32 cellular contexts compared by ENCODE assay signal in genomic region chr4:28351826-28352225, GRCh38.
"Had no signal": no experiment of that assay in that cellular context is flagged by ENCODE, and none has a peak within 500 bp of the region (broad histone marks: within the 10 kb centered on the region; RNA-seq: fewer than 3 reads in every experiment).

No MANE protein-coding gene starts in this region.

- H3K36me3 Mint-ChIP-seq: activated naive CD4-positive, alpha-beta T cell treated with anti-CD3 and anti-CD28 coated beads, Interleukin-2, amount 50 U/mL, for 24 hours; stimulated activated memory B cell treated with anti-CD40 and anti-IgM and Interleukin-4, amounts not matched to agents 10 μg/mL and 1 μg/mL and 100 μg/mL, for 72 hours had no signal

- FAIRE-seq: colon, endometrium, small intestine had no signal

- H3K27me3 ChIP-seq: heart right ventricle, left lung, ovary, sigmoid colon, vagina had no signal

- H3K4me1 Mint-ChIP-seq: activated B cell treated with CpG ODN at 0.5 μM for 24 hours; activated naive CD4-positive, alpha-beta T cell treated with anti-CD3 and anti-CD28 coated beads, Interleukin-2, amount 50 U/mL, for 24 hours; activated naive CD8-positive, alpha-beta T cell treated with anti-CD3 and anti-CD28 coated beads, Interleukin-2, amount 50 U/mL, for 24 hours; activated T-helper 17 cell treated with anti-CD3 and anti-CD28 coated beads, Interleukin-2, amount 50 U/mL, for 72 hours; nephron; stimulated activated memory B cell treated with anti-CD40 and anti-IgM and Interleukin-4, amounts not matched to agents 10 μg/mL and 1 μg/mL and 100 μg/mL, for 72 hours; stimulated activated naive CD8-positive, alpha-beta T cell treated with anti-CD3 and anti-CD28 coated beads, Interleukin-15, amount 100 ng/mL, for 72 hours had no signal

- H3K36me3 ChIP-seq: heart right ventricle, left lung, lower lobe of right lung, ovary, prostate gland, sigmoid colon, vagina had no signal

- H3K27me3 Mint-ChIP-seq: activated B cell treated with CpG ODN at 0.5 μM for 24 hours; activated CD8-positive, alpha-beta T cell treated with anti-CD3 and anti-CD28 coated beads for 36 hours; activated naive CD4-positive, alpha-beta T cell treated with anti-CD3 and anti-CD28 coated beads, Interleukin-2, amount 50 U/mL, for 24 hours; activated naive CD8-positive, alpha-beta T cell treated with anti-CD3 and anti-CD28 coated beads, Interleukin-2, amount 50 U/mL, for 24 hours; activated T-helper 17 cell treated with anti-CD3 and anti-CD28 coated beads, Interleukin-2, amount 50 U/mL, for 72 hours; stimulated activated memory B cell treated with anti-CD40 and anti-IgM and Interleukin-4, amounts not matched to agents 10 μg/mL and 1 μg/mL and 100 μg/mL, for 72 hours; stimulated activated naive CD8-positive, alpha-beta T cell treated with anti-CD3 and anti-CD28 coated beads, Interleukin-15, amount 100 ng/mL, for 72 hours; type B pancreatic cell had no signal

- H3K4me1 ChIP-seq: heart right ventricle, left lung, lower lobe of right lung, prostate gland, vagina had no signal

- H3K9me3 ChIP-seq: heart right ventricle, left lung, lower lobe of right lung, ovary, prostate gland, sigmoid colon, vagina had no signal

- ATAC-seq: activated CD8-positive, alpha-beta T cell treated with anti-CD3 and anti-CD28 coated beads for 36 hours; activated naive CD8-positive, alpha-beta T cell treated with anti-CD3 and anti-CD28 coated beads, Interleukin-2, amount 50 U/mL, for 24 hours; activated T-cell treated with anti-CD3 and anti-CD28 coated beads, Interleukin-2, amount 50 U/mL, for 4 hours; activated T-helper 17 cell treated with anti-CD3 and anti-CD28 coated beads, Interleukin-2, amount 50 U/mL, for 72 hours; heart right ventricle; left lung; lower lobe of right lung; stimulated activated memory B cell treated with anti-CD40 and anti-IgM and Interleukin-4, amounts not matched to agents 10 μg/mL and 1 μg/mL and 100 μg/mL, for 72 hours; stimulated activated naive CD8-positive, alpha-beta T cell treated with anti-CD3 and anti-CD28 coated beads, Interleukin-15, amount 100 ng/mL, for 72 hours had no signal

- H3K27ac ChIP-seq: heart right ventricle, left lung, lower lobe of right lung, ovary, prostate gland, sigmoid colon, vagina had no signal

- H3K4me3 ChIP-seq: heart right ventricle, left lung, lower lobe of right lung, ovary, prostate gland, sigmoid colon, vagina had no signal

- H3K9me3 Mint-ChIP-seq: activated naive CD4-positive, alpha-beta T cell treated with anti-CD3 and anti-CD28 coated beads, Interleukin-2, amount 50 U/mL, for 24 hours; stimulated activated memory B cell treated with anti-CD40 and anti-IgM and Interleukin-4, amounts not matched to agents 10 μg/mL and 1 μg/mL and 100 μg/mL, for 72 hours had no signal

- H3K27ac Mint-ChIP-seq: activated B cell treated with CpG ODN at 0.5 μM for 24 hours; activated CD8-positive, alpha-beta T cell treated with anti-CD3 and anti-CD28 coated beads for 36 hours; activated naive CD4-positive, alpha-beta T cell treated with anti-CD3 and anti-CD28 coated beads, Interleukin-2, amount 50 U/mL, for 24 hours; activated naive CD8-positive, alpha-beta T cell treated with anti-CD3 and anti-CD28 coated beads, Interleukin-2, amount 50 U/mL, for 24 hours; activated T-helper 17 cell treated with anti-CD3 and anti-CD28 coated beads, Interleukin-2, amount 50 U/mL, for 72 hours; nephron; stimulated activated memory B cell treated with anti-CD40 and anti-IgM and Interleukin-4, amounts not matched to agents 10 μg/mL and 1 μg/mL and 100 μg/mL, for 72 hours; T-helper 2 cell treated with Interferon-gamma antibody and Interleukin-4, amounts not matched to agents 5 μg/mL and 100 μg/mL, for 36 hours; type B pancreatic cell had no signal

- DNase-seq: activated B cell treated with CpG ODN at 0.5 μM for 24 hours; activated CD4-positive, alpha-beta T cell treated with anti-CD3 and anti-CD28 coated beads, Interleukin-2, amount 50 U/mL, for 1 hour; activated CD8-positive, alpha-beta T cell treated with anti-CD3 and anti-CD28 coated beads for 36 hours; activated naive CD8-positive, alpha-beta T cell treated with anti-CD3 and anti-CD28 coated beads, Interleukin-2, amount 50 U/mL, for 24 hours; activated T-cell treated with anti-CD3 and anti-CD28 coated beads, Interleukin-2, amount 50 U/mL, for 4 hours; amygdala; dermis blood vessel endothelial cell; effector CD4-positive, alpha-beta T cell; erythroblast; foreskin fibroblast; heart right ventricle; left lung; lower lobe of right lung; ovary; sigmoid colon; small intestine; stimulated activated CD4-positive, alpha-beta T cell treated with anti-CD3 and anti-CD28 coated beads, Interleukin-1b, Interleukin-23, amount 100 ng/mL, for 48 hours; stimulated activated CD4-positive, alpha-beta T cell treated with anti-CD3 and anti-CD28 coated beads, Interleukin-4, amount 100 ng/mL, for 4 hours; stimulated activated CD8-positive, alpha-beta memory T cell treated with anti-CD3 and anti-CD28 coated beads, Interleukin-4, amount 100 ng/mL, for 48 hours; stimulated activated naive CD8-positive, alpha-beta T cell treated with anti-CD3 and anti-CD28 coated beads, Interleukin-15, amount 100 ng/mL, for 72 hours; substantia nigra; T-helper 1 cell had no signal

- H3K4me3 Mint-ChIP-seq: activated B cell treated with CpG ODN at 0.5 μM for 24 hours; activated CD8-positive, alpha-beta T cell treated with anti-CD3 and anti-CD28 coated beads for 36 hours; activated naive CD4-positive, alpha-beta T cell treated with anti-CD3 and anti-CD28 coated beads, Interleukin-2, amount 50 U/mL, for 24 hours; activated naive CD8-positive, alpha-beta T cell treated with anti-CD3 and anti-CD28 coated beads, Interleukin-2, amount 50 U/mL, for 24 hours; activated T-cell treated with anti-CD3 and anti-CD28 coated beads, Interleukin-2, amount 50 U/mL, for 4 hours; activated T-helper 17 cell treated with anti-CD3 and anti-CD28 coated beads, Interleukin-2, amount 50 U/mL, for 72 hours; nephron; stimulated activated memory B cell treated with anti-CD40 and anti-IgM and Interleukin-4, amounts not matched to agents 10 μg/mL and 1 μg/mL and 100 μg/mL, for 72 hours; stimulated activated naive CD8-positive, alpha-beta T cell treated with anti-CD3 and anti-CD28 coated beads, Interleukin-15, amount 100 ng/mL, for 72 hours; T-helper 2 cell treated with Interferon-gamma antibody and Interleukin-4, amounts not matched to agents 5 μg/mL and 100 μg/mL, for 36 hours; type B pancreatic cell had no signal
